21 cellular contexts compared by ENCODE assay signal in the genomic region with DNA sequence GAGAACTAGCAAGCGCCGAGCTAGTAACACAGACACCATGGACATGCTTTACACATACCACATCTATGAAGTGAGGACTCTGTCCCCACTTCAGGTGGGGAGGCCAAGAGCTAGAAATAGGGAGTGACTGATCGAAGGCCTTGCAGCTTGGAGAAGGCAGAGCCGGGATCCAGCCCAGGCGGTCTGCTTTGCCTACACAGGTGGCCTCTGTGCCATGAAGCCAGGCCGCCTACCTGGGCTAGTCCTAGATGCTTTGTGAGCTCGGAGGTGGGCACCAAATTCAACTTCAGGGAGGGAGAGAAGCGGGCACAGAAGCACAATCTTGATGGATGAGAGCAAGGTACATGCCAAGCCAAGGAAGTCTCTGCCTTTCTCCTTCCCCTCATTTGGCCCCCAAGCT.
"Had no signal": no experiment of that assay in that cellular context is flagged by ENCODE, and none has a peak within 500 bp of the region (broad histone marks: within the 10 kb centered on the region; RNA-seq: fewer than 3 reads in every experiment).

No MANE protein-coding gene starts in this region.

- H3K36me3 Mint-ChIP-seq: stimulated activated effector memory CD8-positive, alpha-beta T cell treated with anti-CD3 and anti-CD28 coated beads, Interleukin-12 subunit alpha, Interleukin-12 subunit beta, amount 100 ng/mL, for 72 hours had no signal

- H3K36me3 ChIP-seq: heart right ventricle, left ventricle myocardium inferior, sigmoid colon, spleen, suprapubic skin, thoracic aorta, tibial artery, upper lobe of right lung, uterus had no signal

- H3K27me3 ChIP-seq: heart right ventricle, sigmoid colon, spleen, suprapubic skin, upper lobe of right lung, uterus had no signal

- H3K4me2 ChIP-seq: hepatocyte had no signal

- H3K9me3 ChIP-seq: psoas muscle, suprapubic skin, upper lobe of right lung, uterus had no signal

- H3K4me1 ChIP-seq: psoas muscle, suprapubic skin, upper lobe of right lung, uterus had no signal

- H3K4me3 Mint-ChIP-seq: memory B cell; naive thymus-derived CD8-positive, alpha-beta T cell; stimulated activated effector memory CD8-positive, alpha-beta T cell treated with anti-CD3 and anti-CD28 coated beads, Interleukin-12 subunit alpha, Interleukin-12 subunit beta, amount 100 ng/mL, for 72 hours; stimulated activated naive CD8-positive, alpha-beta T cell treated with anti-CD3 and anti-CD28 coated beads, Interleukin-15, Interleukin-2, amounts not matched to agents 100 ng/mL and 50 ng/mL, for 24 hours had no signal

- H3K27ac Mint-ChIP-seq: memory B cell; naive thymus-derived CD8-positive, alpha-beta T cell; stimulated activated effector memory CD8-positive, alpha-beta T cell treated with anti-CD3 and anti-CD28 coated beads, Interleukin-12 subunit alpha, Interleukin-12 subunit beta, amount 100 ng/mL, for 72 hours; stimulated activated naive CD8-positive, alpha-beta T cell treated with anti-CD3 and anti-CD28 coated beads, Interleukin-15, Interleukin-2, amounts not matched to agents 100 ng/mL and 50 ng/mL, for 24 hours had no signal

- H3K9me3 Mint-ChIP-seq: stimulated activated effector memory CD8-positive, alpha-beta T cell treated with anti-CD3 and anti-CD28 coated beads, Interleukin-12 subunit alpha, Interleukin-12 subunit beta, amount 100 ng/mL, for 72 hours had no signal

- H3K9ac ChIP-seq: parathyroid adenoma had no signal

- H3K4me1 Mint-ChIP-seq: memory B cell; naive thymus-derived CD8-positive, alpha-beta T cell; stimulated activated effector memory CD8-positive, alpha-beta T cell treated with anti-CD3 and anti-CD28 coated beads, Interleukin-12 subunit alpha, Interleukin-12 subunit beta, amount 100 ng/mL, for 72 hours had no signal

- DNase-seq: heart right ventricle; left ventricle myocardium inferior; naive thymus-derived CD8-positive, alpha-beta T cell; psoas muscle; sigmoid colon; small intestine; spleen; stimulated activated CD4-positive, alpha-beta T cell treated with anti-CD3 and anti-CD28 coated beads, Interleukin-4, amount 100 ng/mL, for 24 hours; stimulated activated naive CD4-positive, alpha-beta T cell; tibial artery; trophoblast cell; upper lobe of right lung; uterus had no signal

- ATAC-seq: heart right ventricle; naive thymus-derived CD8-positive, alpha-beta T cell; psoas muscle; stimulated activated effector memory CD8-positive, alpha-beta T cell treated with anti-CD3 and anti-CD28 coated beads, Interleukin-12 subunit alpha, Interleukin-12 subunit beta, amount 100 ng/mL, for 72 hours; upper lobe of right lung had no signal

- H3K27ac ChIP-seq: hepatocyte, left ventricle myocardium inferior, parathyroid adenoma, psoas muscle, sigmoid colon, spleen, suprapubic skin, thoracic aorta, tibial artery, upper lobe of right lung, uterus had no signal

- H3K4me3 ChIP-seq: heart right ventricle, hepatocyte, left ventricle myocardium inferior, lung, psoas muscle, sigmoid colon, spleen, suprapubic skin, thoracic aorta, tibial artery, upper lobe of right lung, uterus had no signal
